16 cellular contexts compared by ENCODE assay signal in the genomic region with DNA sequence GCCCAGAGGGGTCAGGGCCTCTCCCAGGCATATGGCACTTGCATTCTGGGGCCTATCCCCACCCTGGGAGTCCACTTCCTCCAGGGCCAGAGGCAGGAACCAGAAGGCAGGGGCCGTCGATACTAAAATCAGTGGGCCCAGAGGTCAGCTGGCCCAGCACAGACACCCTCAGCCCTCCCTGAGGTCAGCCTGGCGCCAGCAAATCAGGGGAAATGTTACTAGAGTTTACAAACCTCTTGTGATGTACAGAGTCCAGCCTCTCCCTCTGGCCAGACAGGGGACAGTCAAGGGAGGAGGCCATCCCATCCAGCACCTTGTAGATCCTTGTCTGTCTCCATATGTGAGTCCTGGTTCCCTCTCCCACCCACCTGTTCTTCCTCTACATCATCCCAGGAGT. TPM values are rescaled to one million over a fixed set of nuclear protein-coding genes. Genes with fewer than 3 reads are reported as not detected.
DNase-seq lines count a peak whose midpoint lies in the region; ATAC-seq, FAIRE-seq and TF ChIP-seq lines count a peak whose summit lies in the region.
"Had no signal": no experiment of that assay in that cellular context is flagged by ENCODE, and none has a peak within 500 bp of the region (broad histone marks: within the 10 kb centered on the region; RNA-seq: fewer than 3 reads in every experiment).

No MANE protein-coding gene starts in this region.

- TSS peak; percentile 22 for BruUV-seq in endothelial cell of umbilical vein (replicated peaks; lab: Mats Ljungman, UMichigan)

- no peak for TF ChIP-seq CTCF in CD14-positive monocyte (IDR thresholded peaks at IDR 0.05)
- no peak for TF ChIP-seq CTCF in endothelial cell of umbilical vein (IDR thresholded peaks at IDR 0.05; ENCODE audit: extremely low read depth in 1 of 2, insufficient read depth in 1 of 2, low read depth in 1 of 2, low read length in 2 of 2)
- TF ChIP-seq CTCF in lower lobe of right lung (IDR thresholded peaks at IDR 0.05): no peak
- TF ChIP-seq CTCF in spleen (IDR thresholded peaks at IDR 0.05 in 8 of 11, conservative IDR thresholded peaks at IDR 0.05 in 3 of 11): no peak

- no peak overlapping the region for H2AFZ ChIP-seq in endothelial cell of umbilical vein (ENCODE audit: low read depth, low read length)

- no peak overlapping the region for H3K4me3 ChIP-seq in endothelial cell of umbilical vein (replicated peaks in 1 of 3; ENCODE audit: insufficient read depth in 1 of 3, low read depth in 1 of 3, low read length in 3 of 3)
- H3K4me3 ChIP-seq in lower lobe of right lung: no peak overlapping the region
- H3K4me3 ChIP-seq in spleen: no peak overlapping the region
- H3K4me3 ChIP-seq: Peyer's patch had no signal

- H3K9ac ChIP-seq in endothelial cell of umbilical vein (replicated peaks; ENCODE audit: extremely low read depth, insufficient read depth, low read length): peak overlapping the region; percentile 84
- H3K9ac ChIP-seq: KMS-11 had no signal

- POLR2A ChIA-PET in endothelial cell of umbilical vein (lab: Charles Lee): interaction anchor here (0.6 to 4.5 kb wide), 2 partner anchors 11 to 279 kb away, joined by 4 to 33 read pairs; a partner anchor contains a TSS

- peak overlapping the region; percentile 7 for H3K4me2 ChIP-seq in endothelial cell of umbilical vein (ENCODE audit: insufficient read depth, low read length)
- H3K4me2 ChIP-seq: KMS-11 had no signal

- no peaks in the 10 kb centered on the region for H3K36me3 Mint-ChIP-seq in CD14-positive monocyte

- no peak for FAIRE-seq in endothelial cell of umbilical vein (lab: Jason Lieb, UNC)

- CTCF ChIA-PET in endothelial cell of umbilical vein (lab: Charles Lee): interaction anchor here (1.0 to 3.6 kb wide), 3 partner anchors 9 to 30 kb away, joined by 3 to 30 read pairs (median 7); no protein-coding TSS in a partner anchor

- H4K20me1 ChIP-seq in endothelial cell of umbilical vein (replicated peaks; ENCODE audit: control insufficient read depth, extremely low read depth, insufficient read depth, low read length): no peaks in the 10 kb centered on the region

- H3K79me2 ChIP-seq in endothelial cell of umbilical vein (ENCODE audit: control insufficient read depth, insufficient read depth, low read length): peaks cover 75% of the 10 kb centered on the region

- no peak overlapping the region for H3K4me3 Mint-ChIP-seq in CD14-positive monocyte

- no peak for TF ChIP-seq POLR2A in endothelial cell of umbilical vein (IDR thresholded peaks at IDR 0.05; ENCODE audit: low read depth, low read length)
- no peak for TF ChIP-seq POLR2A in spleen (IDR thresholded peaks at IDR 0.05)

- peaks cover 35 to 37% of the 10 kb centered on the region in 2 experiments for H3K36me3 ChIP-seq in endothelial cell of umbilical vein (ENCODE audit: control insufficient read depth in 2 of 2, extremely low read depth in 1 of 2, insufficient read depth in 2 of 2, low read length in 2 of 2)
- H3K36me3 ChIP-seq in lower lobe of right lung: no peaks in the 10 kb centered on the region
- H3K36me3 ChIP-seq in spleen: peaks cover 0 to 3% (median 0%) of the 10 kb centered on the region in 6 donors
- H3K36me3 ChIP-seq: Peyer's patch had no signal

- no peaks in the 10 kb centered on the region for H3K9me1 ChIP-seq in endothelial cell of umbilical vein (replicated peaks; ENCODE audit: control insufficient read depth, extremely low read depth, insufficient read depth, low read length)

- H3K27ac ChIP-seq in endothelial cell of umbilical vein (ENCODE audit: insufficient read depth, low read depth, low read length): peak overlapping the region; percentile 96
- H3K27ac ChIP-seq in lower lobe of right lung: peak overlapping the region; percentile 14
- peak overlapping the region in 1 of 8 donors; percentile 12 for H3K27ac ChIP-seq in spleen
- H3K27ac ChIP-seq: KMS-11, Peyer's patch had no signal

- H3K27me3 Mint-ChIP-seq in CD14-positive monocyte (ENCODE audit: low read depth in 3 of 3): peaks cover 0 to 1% (median 0%) of the 10 kb centered on the region in 3 donors

- peaks cover 21% of the 10 kb centered on the region for H3K4me1 Mint-ChIP-seq in CD14-positive monocyte

- no peak for ATAC-seq in lower lobe of right lung
- no peak for ATAC-seq in SK-N-SH treated with all-trans-retinoic acid at 6 μM for 48 hours
- no peak for ATAC-seq in GM21390 (IDR thresholded peaks at IDR 0.05; ENCODE audit: unreplicated experiment)

- H3K9me3 ChIP-seq in endothelial cell of umbilical vein (replicated peaks; ENCODE audit: control insufficient read depth, insufficient read depth, low read length) (no peaks in the 10 kb centered on the region), lower lobe of right lung (no peaks in the 10 kb centered on the region), spleen (no peaks in the 10 kb centered on the region)
- H3K9me3 ChIP-seq: Peyer's patch had no signal

- intact Hi-C loops in CD14-positive monocyte (cut with micrococcal nuclease) (no loop called here), endothelial cell of umbilical vein (cut with micrococcal nuclease) (loop anchor here (1.0 kb wide), 1 partner anchor 17 kb away; no protein-coding TSS in a partner anchor), lower lobe of right lung (cut with DNase I) (no loop called here), spleen (cut with DNase I; ENCODE audit: low total_unique reads) (no loop called here)

- 54 to 86% (median 68%) methylated on average over 3 of the region's 3 CpGs; no CpG with 5 or more reads in 1 of the 5 donors for WGBS in spleen, 5 donors

- H3K9me3 Mint-ChIP-seq in CD14-positive monocyte: peaks cover 0 to 6% (median 1%) of the 10 kb centered on the region in 7 donors

- H3K27me3 ChIP-seq in endothelial cell of umbilical vein (ENCODE audit: control insufficient read depth in 2 of 2, insufficient read depth in 2 of 2, low read length in 2 of 2) (no peaks in the 10 kb centered on the region), lower lobe of right lung (ENCODE audit: low read depth) (no peaks in the 10 kb centered on the region), spleen (replicated peaks in 1 of 7) (no peaks in the 10 kb centered on the region)
- H3K27me3 ChIP-seq: Peyer's patch had no signal

- no peak for DNase-seq in CD14-positive monocyte (ENCODE audit: low spot score)
- no peak for DNase-seq in endothelial cell of umbilical vein (ENCODE audit: low read depth, low spot score)
- DNase-seq in lower lobe of right lung: no peak
- DNase-seq in spleen: peak; percentile 41
- DNase-seq in NK-92 (lab: John Stamatoyannopoulos, UW; ENCODE audit: unreplicated experiment): no peak
- DNase-seq: EL, H7, NCI-H1436 treated with DMSO at 0.1 percent for 48 hours, NCI-H2081 treated with DMSO at 0.1 percent for 48 hours, NCI-H524, Peyer's patch, SHP77 had no signal

- H3K27ac Mint-ChIP-seq in CD14-positive monocyte: peak overlapping the region in 5 of 7 donors; percentile 62 to 90 (median 89)

- dilution Hi-C loops in endothelial cell of umbilical vein (cut with MboI; ENCODE audit: extremely low pct_ligation_motif_present, low sequenced_read_pairs): no loop called here

- H3K4me1 ChIP-seq in endothelial cell of umbilical vein (ENCODE audit: control insufficient read depth, extremely low read depth, insufficient read depth, low read length) (peaks cover 86% of the 10 kb centered on the region), lower lobe of right lung (peaks cover 39% of the 10 kb centered on the region), spleen (peaks cover 0 to 25% (median 9%) of the 10 kb centered on the region in 6 donors)
- H3K4me1 ChIP-seq: Peyer's patch had no signal

TF ChIP-seq in endothelial cell of umbilical vein, 7 proteins besides CTCF, POLR2A, EP300 and RAD21 (continues in another document):
- TF ChIP-seq GATA2 (IDR thresholded peaks at IDR 0.05; ENCODE audit: insufficient read depth, insufficient read length, low read depth, low read length) (no peak), POLR2AphosphoS5 (IDR thresholded peaks at IDR 0.05; ENCODE audit: insufficient read depth, low read depth, low read length) (no peak)

TF ChIP-seq in SK-N-SH treated with all-trans-retinoic acid at 6 μM for 48 hours, 23 proteins besides CTCF, POLR2A, EP300 and RAD21:
- TF ChIP-seq PPARA (CRISPR knock-in tag; IDR thresholded peaks at IDR 0.05; ENCODE audit: borderline replicate concordance) (no peak), GLIS3 (CRISPR knock-in tag; IDR thresholded peaks at IDR 0.05) (no peak)

RNA-seq across cellular contexts. Expression of a gene that starts 10.8 kb away (rescaled TPM):
- polyA plus RNA-seq in CD14-positive monocyte (under 1 TPM in 1 of 2 donors, not detected in 1; 0.22 TPM), endothelial cell of umbilical vein (815 and 836 TPM in 2 replicates), spleen (10 to 100 TPM in 1 of 3 donors, 1 to 10 TPM in 2; 6.7 to 12.6 (median 8.9) TPM)
- total RNA-seq in endothelial cell of umbilical vein (765 and 804 TPM in 2 replicates), lower lobe of right lung (128 TPM), spleen (10 to 100 TPM; 33.2 to 62.7 (median 46.6) TPM)
- 612 and 674 TPM in 2 replicates for polyA plus RNA-seq in endothelial cell of umbilical vein (2011; cell fraction: cytosol; rRNA removed)
- polyA plus RNA-seq in endothelial cell of umbilical vein (2011; cell fraction: nucleus; rRNA removed): 968 and 1,022 TPM in 2 replicates
- polyA plus RNA-seq in endothelial cell of umbilical vein (2012): 660 and 706 TPM in 2 replicates
- 1,106 and 1,227 TPM in 2 replicates for polyA minus RNA-seq in endothelial cell of umbilical vein
- polyA minus RNA-seq in endothelial cell of umbilical vein (2011; cell fraction: cytosol; rRNA and poly(A)+ RNA removed): 1.3 TPM
- 678 and 739 TPM in 2 replicates for polyA minus RNA-seq in endothelial cell of umbilical vein (2011; cell fraction: nucleus; rRNA and poly(A)+ RNA removed)
- total RNA-seq: H7 had no signal

RNA-seq across cellular contexts. Expression of a gene that starts 49.8 kb away (rescaled TPM):
- polyA plus RNA-seq in CD14-positive monocyte: under 1 TPM in 1 of 2 donors, not detected in 1; 0.81 TPM
- total RNA-seq in endothelial cell of umbilical vein: not detected in 2 replicates
- not detected in 2 replicates for polyA plus RNA-seq in endothelial cell of umbilical vein
- polyA plus RNA-seq in endothelial cell of umbilical vein (2011; cell fraction: cytosol; rRNA removed): 0.03 TPM in 1 of 2 replicates, not detected in the other
- polyA plus RNA-seq in endothelial cell of umbilical vein (2011; cell fraction: nucleus; rRNA removed): not detected in 2 replicates
- 0.21 TPM in 1 of 2 replicates, not detected in the other for polyA plus RNA-seq in endothelial cell of umbilical vein (2012)
- not detected in 2 replicates for polyA minus RNA-seq in endothelial cell of umbilical vein
- not detected for polyA minus RNA-seq in endothelial cell of umbilical vein (2011; cell fraction: cytosol; rRNA and poly(A)+ RNA removed)
- not detected in 2 replicates for polyA minus RNA-seq in endothelial cell of umbilical vein (2011; cell fraction: nucleus; rRNA and poly(A)+ RNA removed)
- total RNA-seq in lower lobe of right lung: 0.15 TPM
- under 1 TPM in 4 of 7 donors, not detected in 3; 0.21 to 0.68 (median 0.45) TPM for total RNA-seq in spleen
- under 1 TPM; 0.30 to 0.42 (median 0.30) TPM for polyA plus RNA-seq in spleen
- total RNA-seq: M059J, Peyer's patch had no signal
